1 cellular context compared by ENCODE assay signal in the genomic region with DNA sequence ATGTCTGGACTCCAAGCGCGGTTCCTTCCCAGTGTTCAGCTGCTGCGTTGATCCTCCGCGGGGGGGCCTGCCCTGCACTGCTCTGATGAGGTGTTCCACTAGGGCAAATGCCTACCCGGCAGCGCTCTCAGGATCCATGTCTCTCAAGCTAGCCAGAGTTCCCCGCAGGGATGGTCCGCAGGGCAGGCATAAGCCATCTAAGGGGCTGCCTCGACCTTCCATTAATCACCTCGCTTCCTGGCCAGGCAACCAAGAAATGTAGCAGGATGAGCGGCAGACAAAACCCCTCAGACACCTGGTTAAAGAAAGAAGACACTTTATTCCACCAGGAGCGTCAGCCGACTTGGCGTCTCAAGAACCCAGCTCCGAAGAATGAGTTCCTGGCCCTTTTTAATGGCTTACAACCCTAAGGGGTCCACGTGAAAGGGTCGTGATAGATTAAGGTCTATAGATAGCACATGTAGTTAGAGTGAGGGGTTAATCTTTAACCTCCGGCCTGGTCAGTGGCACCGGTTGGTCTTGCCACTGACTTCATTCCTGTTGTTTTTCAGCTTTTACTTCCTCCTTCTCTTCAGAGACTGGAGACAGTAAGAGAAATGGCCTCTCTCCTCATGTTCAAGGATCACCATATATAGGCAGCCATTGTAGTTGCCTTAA.
TF ChIP-seq lines count a peak whose summit lies in the region.

No MANE protein-coding gene starts in this region.

TF ChIP-seq in K562, 482 proteins besides CTCF, POLR2A, EP300 and RAD21 (continued from another document and continues in another):
- TF ChIP-seq SRF (CRISPR knock-in tag; IDR thresholded peaks at IDR 0.05) = peak in 1 of 2 experiments; percentile 63; a peak in 1 of 4 replicates
- peak in 1 of 3 experiments; percentile 30; a peak in 1 of 6 replicates for TF ChIP-seq ZBTB11 (CRISPR knock-in tag; IDR thresholded peaks at IDR 0.05)
- TF ChIP-seq SMARCA4 (IDR thresholded peaks at IDR 0.05) = peak; percentile 42; the same call in 1 of the 2 replicates
- no peak for TF ChIP-seq BCL6 (CRISPR knock-in tag; IDR thresholded peaks at IDR 0.05)
- peak; percentile 49; the same call in 1 of the 2 replicates for TF ChIP-seq SUPT5H (IDR thresholded peaks at IDR 0.05)
- no peak for TF ChIP-seq HEY1 (CRISPR knock-in tag; IDR thresholded peaks at IDR 0.05; ENCODE audit: borderline replicate concordance)
- no peak for TF ChIP-seq IRF1 (CRISPR knock-in tag; IDR thresholded peaks at IDR 0.05; ENCODE audit: borderline replicate concordance)
- no peak for TF ChIP-seq AFF1 (IDR thresholded peaks at IDR 0.05; ENCODE audit: low read depth in 1 of 2, partially characterized antibody in 2 of 2)
- no peak for TF ChIP-seq SMAD1 (IDR thresholded peaks at IDR 0.05; ENCODE audit: low read depth, low read length, partially characterized antibody)
- TF ChIP-seq, protein P1, sequence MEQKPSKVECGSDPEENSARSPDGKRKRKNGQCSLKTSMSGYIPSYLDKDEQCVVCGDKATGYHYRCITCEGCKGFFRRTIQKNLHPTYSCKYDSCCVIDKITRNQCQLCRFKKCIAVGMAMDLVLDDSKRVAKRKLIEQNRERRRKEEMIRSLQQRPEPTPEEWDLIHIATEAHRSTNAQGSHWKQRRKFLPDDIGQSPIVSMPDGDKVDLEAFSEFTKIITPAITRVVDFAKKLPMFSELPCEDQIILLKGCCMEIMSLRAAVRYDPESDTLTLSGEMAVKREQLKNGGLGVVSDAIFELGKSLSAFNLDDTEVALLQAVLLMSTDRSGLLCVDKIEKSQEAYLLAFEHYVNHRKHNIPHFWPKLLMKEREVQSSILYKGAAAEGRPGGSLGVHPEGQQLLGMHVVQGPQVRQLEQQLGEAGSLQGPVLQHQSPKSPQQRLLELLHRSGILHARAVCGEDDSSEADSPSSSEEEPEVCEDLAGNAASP (IDR thresholded peaks at IDR 0.05) = no peak
- TF ChIP-seq LEF1 (IDR thresholded peaks at IDR 0.05) = no peak
- no peak for TF ChIP-seq PHTF2 (CRISPR knock-in tag; IDR thresholded peaks at IDR 0.05)
- no peak for TF ChIP-seq PHB2 (IDR thresholded peaks at IDR 0.05; ENCODE audit: low read depth)
- TF ChIP-seq ZNF311 (CRISPR knock-in tag; IDR thresholded peaks at IDR 0.05) = no peak
- TF ChIP-seq JUND (IDR thresholded peaks at IDR 0.05; ENCODE audit: borderline replicate concordance, low read depth, low read length) = 0 out of 2 replicates have a peak, but pooled peaks have one; percentile 10
- peak; percentile 35; the same call in 2 of the 3 replicates for TF ChIP-seq JUND (tag; IDR thresholded peaks at IDR 0.05; ENCODE audit: borderline replicate concordance, low read depth, low read length)
- peak; percentile 20; the same call in 1 of the 2 replicates for TF ChIP-seq ARID1B (IDR thresholded peaks at IDR 0.05)
- TF ChIP-seq NCOA1 (IDR thresholded peaks at IDR 0.05; ENCODE audit: low read depth) = no peak
- peak; percentile 69 for TF ChIP-seq HNRNPLL (IDR thresholded peaks at IDR 0.05; ENCODE audit: low read depth, low read length, poor library complexity, severe bottlenecking)
- no peak for TF ChIP-seq CLOCK (CRISPR knock-in tag; IDR thresholded peaks at IDR 0.05; ENCODE audit: borderline replicate concordance)
- no peak for TF ChIP-seq BRD4 (IDR thresholded peaks at IDR 0.05)
- TF ChIP-seq POLR2AphosphoS5 (IDR thresholded peaks at IDR 0.05; ENCODE audit: control insufficient read depth, insufficient read depth, low read depth, low read length) = peak; percentile 40; the same call in 1 of the 2 replicates
- no peak for TF ChIP-seq EGR1 (conservative IDR thresholded peaks at IDR 0.05)
- no peak for TF ChIP-seq SRSF3 (IDR thresholded peaks at IDR 0.05; ENCODE audit: insufficient read depth, low read length)
- no peak for TF ChIP-seq HSF4 (CRISPR knock-in tag; IDR thresholded peaks at IDR 0.05; ENCODE audit: borderline replicate concordance)
- no peak for TF ChIP-seq ZNF143 (CRISPR knock-in tag; IDR thresholded peaks at IDR 0.05)
- TF ChIP-seq CREM (IDR thresholded peaks at IDR 0.05; ENCODE audit: low read depth) = peak; percentile 68
- no peak for TF ChIP-seq HNRNPK (IDR thresholded peaks at IDR 0.05; ENCODE audit: low read depth, low read length, poor library complexity, severe bottlenecking)
- no peak for TF ChIP-seq CHAMP1 (IDR thresholded peaks at IDR 0.05)
